Comparison of ENCODE assay signal across 19 cellular contexts in the genomic region with DNA sequence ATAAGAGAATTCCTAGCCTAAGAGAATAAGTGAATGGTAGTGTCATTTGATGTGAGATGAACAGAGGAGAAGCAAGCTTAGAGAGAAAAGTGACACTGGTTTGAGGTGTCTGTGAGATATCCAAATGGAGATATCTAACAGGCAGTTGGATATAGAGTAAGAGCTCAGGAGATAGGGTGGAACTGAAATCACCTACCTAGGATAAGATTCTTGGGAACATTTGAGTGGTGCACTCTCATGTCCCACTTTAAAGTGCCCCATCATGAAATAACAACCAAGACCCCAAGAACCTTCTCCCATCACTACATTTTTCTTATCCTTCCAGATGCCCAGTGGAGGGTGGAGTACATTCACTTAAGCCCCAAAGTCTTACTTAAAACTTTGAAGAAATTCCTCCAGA.
DNase-seq lines count a peak whose midpoint lies in the region; ATAC-seq, FAIRE-seq and TF ChIP-seq lines count a peak whose summit lies in the region.
"Had no signal": no experiment of that assay in that cellular context is flagged by ENCODE, and none has a peak within 500 bp of the region (broad histone marks: within the 10 kb centered on the region; RNA-seq: fewer than 3 reads in every experiment).

No MANE protein-coding gene starts in this region.

- H3K79me2 ChIP-seq in HCT116 (ENCODE audit: insufficient read depth, low read length): no peaks in the 10 kb centered on the region
- H3K79me2 ChIP-seq in K562 (ENCODE audit: control insufficient read depth, insufficient read depth, low read length): no peaks in the 10 kb centered on the region
- H3K79me2 ChIP-seq in PC-9 (ENCODE audit: low read depth): no peaks in the 10 kb centered on the region

- H3K4me1 ChIP-seq in HCT116 (ENCODE audit: control insufficient read depth in 1 of 2, insufficient read depth in 2 of 2, low read length in 2 of 2): no peaks in the 10 kb centered on the region
- H3K4me1 ChIP-seq in RWPE2 (ENCODE audit: insufficient read depth, poor library complexity, severe bottlenecking): no peaks in the 10 kb centered on the region
- no peaks in the 10 kb centered on the region for H3K4me1 ChIP-seq in K562 (replicated peaks in 1 of 2; ENCODE audit: control insufficient read depth in 2 of 2, insufficient read depth in 2 of 2, low read length in 2 of 2)
- H3K4me1 ChIP-seq in esophagus squamous epithelium: no peaks in the 10 kb centered on the region
- no peaks in the 10 kb centered on the region for H3K4me1 ChIP-seq in PC-9 (replicated peaks; ENCODE audit: insufficient read depth)
- H3K4me1 ChIP-seq: A549; BLaER1 treated with 17β-estradiol and CSF1 and Interleukin-3, amounts not matched to agents 10 nM and 100 nM; Caco-2 had no signal

- no peaks in the 10 kb centered on the region for H3K9me2 ChIP-seq in HCT116 (ENCODE audit: insufficient read depth)
- H3K9me2 ChIP-seq in PC-9 (ENCODE audit: insufficient read depth): no peaks in the 10 kb centered on the region

- TF ChIP-seq RAD21 in HCT116 (IDR thresholded peaks at IDR 0.05; ENCODE audit: low read depth) (no peak), K562 (CRISPR knock-in tag; conservative IDR thresholded peaks at IDR 0.05 in 1 of 2, IDR thresholded peaks at IDR 0.05 in 1 of 2) (no peak)

- H3K27me3 ChIP-seq in HCT116 (ENCODE audit: insufficient read depth, low read length) (peaks cover 24% of the 10 kb centered on the region), RWPE2 (ENCODE audit: insufficient read depth, poor library complexity, severe bottlenecking) (peaks cover 30% of the 10 kb centered on the region), K562 (ENCODE audit: control insufficient read depth in 2 of 2, insufficient read depth in 2 of 2, low read length in 2 of 2) (no peaks in the 10 kb centered on the region), esophagus squamous epithelium (peaks cover 0 to 11% (median 0%) of the 10 kb centered on the region in 4 donors), PC-9 (ENCODE audit: insufficient read depth, low read depth) (peaks cover 46% of the 10 kb centered on the region)
- H3K27me3 ChIP-seq: BLaER1 treated with 17β-estradiol and CSF1 and Interleukin-3, amounts not matched to agents 10 nM and 100 nM had no signal

- TF ChIP-seq EP300 in K562 (IDR thresholded peaks at IDR 0.05; ENCODE audit: low read length): no peak

- H3K36me3 ChIP-seq in HCT116 (ENCODE audit: control insufficient read depth in 1 of 2, insufficient read depth in 2 of 2, low read length in 2 of 2) (no peaks in the 10 kb centered on the region), RWPE2 (ENCODE audit: low read depth) (no peaks in the 10 kb centered on the region), K562 (ENCODE audit: control insufficient read depth, insufficient read depth, low read length) (no peaks in the 10 kb centered on the region), esophagus squamous epithelium (no peaks in the 10 kb centered on the region), PC-9 (ENCODE audit: low read depth) (no peaks in the 10 kb centered on the region)
- H3K36me3 ChIP-seq: BLaER1 treated with 17β-estradiol and CSF1 and Interleukin-3, amounts not matched to agents 10 nM and 100 nM had no signal

- POLR2A ChIA-PET in HCT116 (lab: Charles Lee): no interaction called here
- POLR2A ChIA-PET in K562 (lab: Yijun Ruan, JAX): interaction anchor here (0.8 to 0.9 kb wide), 2 partner anchors 15 to 49 kb away, joined by 3 read pairs; no protein-coding TSS in a partner anchor
- POLR2A ChIA-PET in PC-9 (lab: Charles Lee; ENCODE audit: unreplicated experiment): no interaction called here

- no peak for FAIRE-seq in K562 (lab: Jason Lieb, UNC)
- FAIRE-seq: A549, D721Med, G401.6, GM12891 had no signal

- H4K20me1 ChIP-seq in HCT116 (ENCODE audit: insufficient read depth) (no peaks in the 10 kb centered on the region), K562 (replicated peaks; ENCODE audit: control insufficient read depth, insufficient read depth, low read length) (no peaks in the 10 kb centered on the region), PC-9 (ENCODE audit: insufficient read depth) (no peaks in the 10 kb centered on the region)
- H4K20me1 ChIP-seq: BLaER1 treated with 17β-estradiol and CSF1 and Interleukin-3, amounts not matched to agents 10 nM and 100 nM had no signal

- TF ChIP-seq POLR2A in HCT116 (IDR thresholded peaks at IDR 0.05; ENCODE audit: borderline replicate concordance, extremely low read depth, insufficient read depth, insufficient read length) (no peak), K562 (conservative IDR thresholded peaks at IDR 0.05) (no peak), esophagus squamous epithelium (IDR thresholded peaks at IDR 0.05) (no peak)

- RAD21 ChIA-PET in HCT116 (lab: Charles Lee; ENCODE audit: low non-redundant PET in 1 of 2, low total read pairs in 2 of 2, uncharacterized antibody in 2 of 2, unreplicated experiment in 2 of 2): interaction anchor here (1.1 to 1.5 kb wide), 3 partner anchors 148 to 165 kb away, joined by 3 to 7 read pairs (median 6); no protein-coding TSS in a partner anchor

- ATAC-seq in HCT116 (no peak), RWPE2 (ENCODE audit: low read depth) (no peak), K562 (no peak)
- ATAC-seq: CD8-positive, alpha-beta T cell had no signal

- TF ChIP-seq CTCF in HCT116 (IDR thresholded peaks at IDR 0.05 in 2 of 3, conservative IDR thresholded peaks at IDR 0.05 in 1 of 3; ENCODE audit: borderline replicate concordance in 1 of 3, insufficient read depth in 1 of 3, low read depth in 2 of 3, low read length in 2 of 3) (no peak), RWPE2 (IDR thresholded peaks at IDR 0.05; ENCODE audit: poor library complexity, severe bottlenecking) (no peak), K562 (IDR thresholded peaks at IDR 0.05 in 2 of 3, conservative IDR thresholded peaks at IDR 0.05 in 1 of 3; ENCODE audit: insufficient read depth in 2 of 3, low read depth in 1 of 3, low read length in 3 of 3) (no peak), fibroblast of the aortic adventitia (IDR thresholded peaks at IDR 0.05; ENCODE audit: insufficient read depth, low read length) (no peak), esophagus squamous epithelium (IDR thresholded peaks at IDR 0.05) (no peak), PC-9 (conservative IDR thresholded peaks at IDR 0.05) (no peak)

- H3K27ac ChIP-seq in HCT116 (ENCODE audit: low read depth, low read length) (no peak overlapping the region), RWPE2 (ENCODE audit: poor library complexity, severe bottlenecking) (no peak overlapping the region), K562 (ENCODE audit: extremely low read depth, low read depth, low read length) (no peak overlapping the region), esophagus squamous epithelium (no peak overlapping the region), PC-9 (no peak overlapping the region)
- H3K27ac ChIP-seq: 22Rv1; A549; BLaER1 treated with 17β-estradiol and CSF1 and Interleukin-3, amounts not matched to agents 10 nM and 100 nM; C4-2B had no signal

- H3F3A ChIP-seq in PC-9 (ENCODE audit: insufficient read depth, low read depth): no peaks in the 10 kb centered on the region

- no peaks in the 10 kb centered on the region for H3K9me1 ChIP-seq in K562 (ENCODE audit: control insufficient read depth, insufficient read depth, low read length)

- no peak overlapping the region for H3K4me2 ChIP-seq in HCT116 (ENCODE audit: low read length)
- H3K4me2 ChIP-seq in K562 (ENCODE audit: insufficient read depth, low read length): no peak overlapping the region
- no peak overlapping the region for H3K4me2 ChIP-seq in PC-9
- H3K4me2 ChIP-seq: A549; BLaER1 treated with 17β-estradiol and CSF1 and Interleukin-3, amounts not matched to agents 10 nM and 100 nM had no signal

- H2AFZ ChIP-seq in HCT116 (ENCODE audit: low read depth, low read length, poor library complexity, severe bottlenecking) (peak overlapping the region; percentile 77), K562 (ENCODE audit: low read depth, low read length) (no peak overlapping the region), PC-9 (no peak overlapping the region)

- H3K9ac ChIP-seq in HCT116 (ENCODE audit: low read length): no peak overlapping the region
- H3K9ac ChIP-seq in K562 (ENCODE audit: insufficient read depth in 1 of 2, low read depth in 2 of 2, low read length in 2 of 2): no peak overlapping the region
- H3K9ac ChIP-seq: BLaER1 treated with 17β-estradiol and CSF1 and Interleukin-3, amounts not matched to agents 10 nM and 100 nM had no signal

- in situ Hi-C loops in K562 (cut with MboI): no loop called here

- intact Hi-C loops in HCT116 (cut with micrococcal nuclease): loop anchor here (5.0 kb wide), 1 partner anchor 149 kb away; no protein-coding TSS in a partner anchor
- intact Hi-C loops in K562 (cut with micrococcal nuclease): no loop called here
- intact Hi-C loops in esophagus squamous epithelium (cut with DNase I): no loop called here
- intact Hi-C loops in PC-9 (cut with micrococcal nuclease; ENCODE audit: unreplicated experiment): loop anchor here (5.0 kb wide), 1 partner anchor 164 kb away; no protein-coding TSS in a partner anchor

- CTCF ChIA-PET in HCT116 (lab: Charles Lee): interaction anchor here (0.7 to 2.3 kb wide), 4 partner anchors 8 to 165 kb away, joined by 3 to 13 read pairs (median 5); no protein-coding TSS in a partner anchor
- CTCF ChIA-PET in K562 (lab: Yijun Ruan, JAX; ENCODE audit: low intra/inter-chr PET ratio): no interaction called here
- CTCF ChIA-PET in PC-9 (lab: Charles Lee): no interaction called here

- H3K9me3 ChIP-seq in HCT116 (ENCODE audit: control insufficient read depth in 1 of 2, insufficient read depth in 1 of 2, low read depth in 1 of 2, low read length in 2 of 2) (no peaks in the 10 kb centered on the region), RWPE2 (ENCODE audit: severe bottlenecking) (no peaks in the 10 kb centered on the region), K562 (replicated peaks; ENCODE audit: control insufficient read depth, insufficient read depth, low read depth, low read length) (no peaks in the 10 kb centered on the region), esophagus squamous epithelium (no peaks in the 10 kb centered on the region), PC-9 (ENCODE audit: insufficient read depth, low read depth) (no peaks in the 10 kb centered on the region)
- H3K9me3 ChIP-seq: A549; BLaER1 treated with 17β-estradiol and CSF1 and Interleukin-3, amounts not matched to agents 10 nM and 100 nM; Caco-2 had no signal

- no peak for DNase-seq in HCT116 (ENCODE audit: low read depth, low spot score)
- DNase-seq in RWPE2 (ENCODE audit: low spot score): peak; percentile 9
- DNase-seq in K562 (ENCODE audit: extremely low read depth in 1 of 4, low spot score in 3 of 4): no peak
- peak; percentile 4 for DNase-seq in fibroblast of the aortic adventitia (ENCODE audit: low read depth)
- no peak for DNase-seq in NCI-H2196 treated with DMSO at 0.1 percent for 48 hours (lab: John Stamatoyannopoulos, UW; ENCODE audit: unreplicated experiment)
- no peak for DNase-seq in esophagus squamous epithelium (lab: John Stamatoyannopoulos, UW)
- DNase-seq in PC-9: no peak
- DNase-seq: CD4-positive, alpha-beta T cell; DMS79 treated with DMSO at 0.1 percent for 48 hours; GF-D8 had no signal

- no TSS peak for BruUV-seq in HCT116 (replicated peaks; lab: Mats Ljungman, UMichigan)
- no TSS peak for BruUV-seq in K562 (replicated peaks; lab: Mats Ljungman, UMichigan)
- no TSS peak for BruUV-seq in PC-9 (replicated peaks; lab: Mats Ljungman, UMichigan)

- H3K4me3 ChIP-seq in HCT116 (replicated peaks in 1 of 2; ENCODE audit: low read depth in 1 of 2, low read length in 2 of 2): no peak overlapping the region
- H3K4me3 ChIP-seq in RWPE2 (ENCODE audit: severe bottlenecking): no peak overlapping the region
- H3K4me3 ChIP-seq in K562: no peak overlapping the region
- H3K4me3 ChIP-seq in fibroblast of the aortic adventitia (ENCODE audit: low read depth, low read length): no peak overlapping the region
- no peak overlapping the region for H3K4me3 ChIP-seq in esophagus squamous epithelium
- no peak overlapping the region for H3K4me3 ChIP-seq in PC-9
- H3K4me3 ChIP-seq: A549; BLaER1 treated with 17β-estradiol and CSF1 and Interleukin-3, amounts not matched to agents 10 nM and 100 nM had no signal

Comparison
In these comparisons a context has a peak if more than half of its experiments do, and no peak if none do; other contexts are left out.
1. DNase-seq: peak in RWPE2 (single experiment) and fibroblast of the aortic adventitia (single experiment); none in HCT116 (single experiment), K562 (0 of 4), NCI-H2196 treated with DMSO at 0.1 percent for 48 hours (single experiment), esophagus squamous epithelium (single experiment) and PC-9 (0 of 2).
2. intact Hi-C loops: an anchor here in HCT116 (5.0 kb wide) and PC-9 (5.0 kb wide); none called in K562 and esophagus squamous epithelium.